22 cellular contexts compared by ENCODE assay signal in genomic region chr16:8262299-8262698, GRCh38.
A peak's percentile ranks its signal among the peaks of the same experiment; 100 is the strongest.
DNase-seq lines count a peak whose midpoint lies in the region; ATAC-seq, FAIRE-seq and TF ChIP-seq lines count a peak whose summit lies in the region.
"Had no signal": no experiment of that assay in that cellular context is flagged by ENCODE, and none has a peak within 500 bp of the region (broad histone marks: within the 10 kb centered on the region; RNA-seq: fewer than 3 reads in every experiment).

No MANE protein-coding gene starts in this region.

- BruUV-seq in HepG2 (replicated peaks; lab: Mats Ljungman, UMichigan): no TSS peak

- WGBS in HepG2 (ENCODE audit: low lambda C conversion rate): 2% methylated on average over 4 of the region's 4 CpGs
- 36% methylated on average over 4 of the region's 4 CpGs for WGBS in right lobe of liver (ENCODE audit: insufficient coverage, low coverage, low lambda C conversion rate, missing lambda C conversion rate)
- 57% methylated on average over 4 of the region's 4 CpGs for WGBS in hepatocyte (ENCODE audit: low lambda C conversion rate, missing lambda C conversion rate)

- H3K9ac ChIP-seq in HepG2 (ENCODE audit: insufficient read depth, low read depth, low read length): no peak overlapping the region
- H3K9ac ChIP-seq: BLaER1 treated with 17β-estradiol and CSF1 and Interleukin-3, amounts not matched to agents 10 nM and 100 nM had no signal

- no peaks in the 10 kb centered on the region for H3K79me2 ChIP-seq in HepG2 (ENCODE audit: insufficient read depth, low read length)
- H3K79me2 ChIP-seq in hepatocyte: no peaks in the 10 kb centered on the region

- H3K36me3 ChIP-seq in HepG2 (replicated peaks in 1 of 2; ENCODE audit: control insufficient read depth in 1 of 2, insufficient read depth in 2 of 2, low read length in 2 of 2) (no peaks in the 10 kb centered on the region), right lobe of liver (no peaks in the 10 kb centered on the region), hepatocyte (replicated peaks; ENCODE audit: insufficient read depth, low read depth) (no peaks in the 10 kb centered on the region)
- H3K36me3 ChIP-seq: BE2C; BLaER1 treated with 17β-estradiol and CSF1 and Interleukin-3, amounts not matched to agents 10 nM and 100 nM had no signal

- H3K4me1 ChIP-seq in HepG2 (ENCODE audit: insufficient read depth, low read length) (0 out of 2 replicates have a peak, but pooled peaks cover 6% of the 10 kb centered on the region), right lobe of liver (no peaks in the 10 kb centered on the region), hepatocyte (ENCODE audit: insufficient read depth) (no peaks in the 10 kb centered on the region)
- H3K4me1 ChIP-seq: BE2C had no signal

- ATAC-seq in HepG2 (peak; percentile 64), right lobe of liver (no peak)
- ATAC-seq: GM23338, HCT116 had no signal

- no peak for FAIRE-seq in HepG2 (lab: Jason Lieb, UNC)
- FAIRE-seq: A204.1, GM12891, GM18507 had no signal

- DNase-seq in HepG2 (ENCODE audit: low spot score) (peak; percentile 44), right lobe of liver (no peak), HT1080 (ENCODE audit: low read depth) (peak; percentile 5), hepatocyte (ENCODE audit: low spot score) (peak; percentile 34), NCI-H1436 (lab: John Stamatoyannopoulos, UW) (no peak), COR-L47 (lab: John Stamatoyannopoulos, UW) (no peak)
- DNase-seq: ACHN; AML-193; BE2C; Calu3; CD4-positive, alpha-beta T cell; CD8-positive, alpha-beta memory T cell; DMS79; GF-D8; H9 had no signal

- intact Hi-C loops in HepG2 (cut with micrococcal nuclease; ENCODE audit: unreplicated experiment): no loop called here
- intact Hi-C loops in right lobe of liver (cut with DNase I): no loop called here

- TF ChIP-seq POLR2A in HepG2 (IDR thresholded peaks at IDR 0.05; ENCODE audit: insufficient read depth in 1 of 2, low read depth in 2 of 2, low read length in 2 of 2): no peak
- no peak for TF ChIP-seq POLR2A in right lobe of liver (IDR thresholded peaks at IDR 0.05)

- H2AFZ ChIP-seq in HepG2 (ENCODE audit: low read length) (no peak overlapping the region), hepatocyte (no peak overlapping the region)
- H2AFZ ChIP-seq: GM23338 had no signal

- TF ChIP-seq EP300 in HepG2 (IDR thresholded peaks at IDR 0.05; ENCODE audit: low read depth in 2 of 2, low read length in 2 of 2): no peak
- TF ChIP-seq EP300 in HepG2 (CRISPR knock-in tag; IDR thresholded peaks at IDR 0.05; ENCODE audit: borderline replicate concordance): no peak

- TF ChIP-seq CTCF in HepG2 (CRISPR knock-in tag; IDR thresholded peaks at IDR 0.05) (no peak), right lobe of liver (IDR thresholded peaks at IDR 0.05) (no peak), hepatocyte (IDR thresholded peaks at IDR 0.05; ENCODE audit: poor library complexity) (no peak)

- H3K4me2 ChIP-seq in HepG2 (ENCODE audit: low read depth, low read length): no peak overlapping the region
- no peak overlapping the region for H3K4me2 ChIP-seq in hepatocyte
- H3K4me2 ChIP-seq: BLaER1 treated with 17β-estradiol and CSF1 and Interleukin-3, amounts not matched to agents 10 nM and 100 nM; GM23338 had no signal

- TF ChIP-seq RAD21 in HepG2 (CRISPR knock-in tag; IDR thresholded peaks at IDR 0.05): no peak

- H4K20me1 ChIP-seq in HepG2 (ENCODE audit: insufficient read depth, low read length) (no peaks in the 10 kb centered on the region), hepatocyte (ENCODE audit: insufficient read depth, poor library complexity, severe bottlenecking) (no peaks in the 10 kb centered on the region)
- H4K20me1 ChIP-seq: BLaER1 treated with 17β-estradiol and CSF1 and Interleukin-3, amounts not matched to agents 10 nM and 100 nM had no signal

- H3K4me3 ChIP-seq in HepG2 (replicated peaks in 1 of 3; ENCODE audit: insufficient read depth in 1 of 3, low read depth in 2 of 3, low read length in 3 of 3) (no peak overlapping the region), right lobe of liver (no peak overlapping the region), hepatocyte (no peak overlapping the region)
- H3K4me3 ChIP-seq: BLaER1 treated with 17β-estradiol and CSF1 and Interleukin-3, amounts not matched to agents 10 nM and 100 nM; GM23338 had no signal

- POLR2A ChIA-PET in HepG2 (lab: Yijun Ruan, JAX): no interaction called here

- no peaks in the 10 kb centered on the region for H3K9me2 ChIP-seq in hepatocyte (replicated peaks; ENCODE audit: insufficient read depth)

- H3K27ac ChIP-seq in HepG2 (ENCODE audit: extremely low read length, insufficient read depth, low read length) (no peak overlapping the region), right lobe of liver (no peak overlapping the region), hepatocyte (peak overlapping the region; percentile 42)
- H3K27ac ChIP-seq: 22Rv1; BLaER1 treated with 17β-estradiol and CSF1 and Interleukin-3, amounts not matched to agents 10 nM and 100 nM had no signal

- H3K9me3 ChIP-seq in HepG2 (ENCODE audit: low read length) (no peaks in the 10 kb centered on the region), right lobe of liver (no peaks in the 10 kb centered on the region), hepatocyte (ENCODE audit: low read depth) (no peaks in the 10 kb centered on the region)
- H3K9me3 ChIP-seq: BE2C; BLaER1 treated with 17β-estradiol and CSF1 and Interleukin-3, amounts not matched to agents 10 nM and 100 nM had no signal

- H3K27me3 ChIP-seq in HepG2 (ENCODE audit: control insufficient read depth in 1 of 2, insufficient read depth in 2 of 2, low read length in 2 of 2): no peaks in the 10 kb centered on the region
- H3K27me3 ChIP-seq in right lobe of liver: no peaks in the 10 kb centered on the region
- H3K27me3 ChIP-seq in hepatocyte: no peaks in the 10 kb centered on the region
- H3K27me3 ChIP-seq: BE2C; BLaER1 treated with 17β-estradiol and CSF1 and Interleukin-3, amounts not matched to agents 10 nM and 100 nM had no signal

- CTCF ChIA-PET in HepG2 (lab: Yijun Ruan, JAX; ENCODE audit: low intra/inter-chr PET ratio, low total read pairs): no interaction called here

- in situ Hi-C loops in HepG2 (cut with HindIII; ENCODE audit: extremely low pct_ligation_motif_present, low pct_unique_long_range_greater_than_20kb): no loop called here

TF ChIP-seq in HepG2, 621 proteins besides CTCF, POLR2A, EP300 and RAD21 (continues in another document):
- TF ChIP-seq NFE2L2 (IDR thresholded peaks at IDR 0.05; ENCODE audit: low read length): peak; percentile 51; the same call in 1 of the 2 replicates
- TF ChIP-seq MAFF (IDR thresholded peaks at IDR 0.05; ENCODE audit: low read depth, low read length): peak; percentile 45; the same call in 1 of the 2 replicates
- peak; percentile 77 for TF ChIP-seq FOSL2 (CRISPR knock-in tag; IDR thresholded peaks at IDR 0.05)
- peak; percentile 14; the same call in 1 of the 2 replicates for TF ChIP-seq ZNF644 (CRISPR knock-in tag; IDR thresholded peaks at IDR 0.05; ENCODE audit: low read depth)
- TF ChIP-seq RAD51 (IDR thresholded peaks at IDR 0.05; ENCODE audit: borderline replicate concordance): no peak
- TF ChIP-seq MAFK (conservative IDR thresholded peaks at IDR 0.05 in 1 of 2, IDR thresholded peaks at IDR 0.05 in 1 of 2; ENCODE audit: low read length in 2 of 2): 0 out of 4 replicates have a peak, but pooled peaks of 1 of the 2 experiments have one; percentile 16
- 0 out of 2 replicates have a peak, but pooled peaks have one; percentile 19 for TF ChIP-seq AHDC1 (CRISPR knock-in tag; IDR thresholded peaks at IDR 0.05; ENCODE audit: borderline replicate concordance)
- TF ChIP-seq FOXA3 (CRISPR knock-in tag; IDR thresholded peaks at IDR 0.05): peak; percentile 74
- no peak for TF ChIP-seq ISX (CRISPR knock-in tag; conservative IDR thresholded peaks at IDR 0.05)

Comparison
In these comparisons a context has a peak if more than half of its experiments do, and no peak if none do; other contexts are left out.
1. DNase-seq: peak in HepG2 (single experiment), HT1080 (single experiment) and hepatocyte (single experiment); none in right lobe of liver (0 of 3), NCI-H1436 (single experiment) and COR-L47 (single experiment).